8 cellular contexts compared by ENCODE assay signal in the genomic region with DNA sequence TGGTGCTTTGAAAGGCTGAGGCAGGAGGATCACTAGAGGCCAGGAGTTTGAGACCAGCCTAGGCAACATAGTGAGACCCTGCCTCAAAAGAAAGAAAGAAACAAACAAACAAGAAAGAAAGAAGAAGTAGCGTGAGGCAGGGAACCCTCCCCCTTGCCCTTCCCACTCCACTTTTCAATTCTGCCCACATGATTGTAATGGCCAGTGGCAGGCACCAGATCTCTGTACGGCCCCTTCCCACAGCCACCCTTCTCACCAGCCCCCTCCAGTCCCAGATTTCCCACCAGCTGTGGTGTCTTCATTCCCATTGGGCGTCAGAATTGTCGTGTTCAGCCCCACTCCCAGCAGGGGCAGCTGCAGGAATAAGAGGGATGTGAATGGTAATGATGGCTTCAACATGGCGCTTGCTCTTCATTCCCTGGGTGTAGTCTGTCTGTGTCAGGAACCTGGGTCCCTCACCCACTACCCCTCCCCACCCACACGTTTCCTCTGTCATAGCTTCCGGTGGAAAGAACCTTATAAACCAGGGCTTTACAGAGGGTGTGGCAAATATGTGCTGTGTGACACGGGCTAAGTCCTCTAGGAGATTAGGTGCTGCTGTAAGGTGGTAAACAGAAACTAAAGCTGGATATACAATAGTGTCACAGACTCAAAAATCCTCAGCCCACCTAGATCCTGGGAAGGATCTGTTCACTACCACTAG. TPM values are rescaled to one million over a fixed set of nuclear protein-coding genes. Genes with fewer than 3 reads are reported as not detected.
A peak's percentile ranks its signal among the peaks of the same experiment; 100 is the strongest.
DNase-seq lines count a peak whose midpoint lies in the region; ATAC-seq and TF ChIP-seq lines count a peak whose summit lies in the region.

TSS of gene IL2RG (minus strand) at position 437 of the 703 bp plus-strand sequence. CDS start at position 399, 38 bp downstream.

- in situ Hi-C loops in G401 (cut with HindIII; ENCODE audit: low sequenced_read_pairs) = no loop called here

- no peaks in the 10 kb centered on the region for H3K9me3 ChIP-seq in DND-41 (ENCODE audit: insufficient read depth, low read length, severe bottlenecking)
- H3K9me3 ChIP-seq in Loucy (ENCODE audit: insufficient read depth, low read depth, low read length) = no peaks in the 10 kb centered on the region

- H3K27me3 ChIP-seq in DND-41 (ENCODE audit: insufficient read depth, low read length, poor library complexity) = no peaks in the 10 kb centered on the region
- no peaks in the 10 kb centered on the region for H3K27me3 ChIP-seq in Loucy (ENCODE audit: insufficient read depth, low read length, poor library complexity, severe bottlenecking)

- H3K36me3 Mint-ChIP-seq in natural killer cell = no peaks in the 10 kb centered on the region

- peak within 1 kb of the TSS; percentile 84 for H3K4me3 Mint-ChIP-seq in natural killer cell

- H3K4me1 ChIP-seq in DND-41 (ENCODE audit: insufficient read depth, low read length) (peaks cover 65% of the 10 kb centered on the region), Loucy (ENCODE audit: insufficient read depth, low read length, poor library complexity, severe bottlenecking) (peaks cover 36% of the 10 kb centered on the region)

- no peaks in the 10 kb centered on the region for H3K27me3 Mint-ChIP-seq in natural killer cell (ENCODE audit: low read depth in 2 of 2)

- H3K9ac ChIP-seq in DND-41 (ENCODE audit: low read depth, low read length) (peak within 1 kb of the TSS; percentile 91), Loucy (ENCODE audit: low read depth, low read length, poor library complexity, severe bottlenecking) (peak within 1 kb of the TSS; percentile 100)

- H2AFZ ChIP-seq in DND-41 (ENCODE audit: low read depth, low read length) (peak within 1 kb of the TSS; percentile 8), Loucy (ENCODE audit: low read length) (no peak within 1 kb of the TSS)

- intact Hi-C loops in natural killer cell (cut with micrococcal nuclease) = loop anchor here (2.0 to 5.0 kb wide), 3 partner anchors 14 to 256 kb away; partner anchors contain the start of genes SNX12 and TAF1

- H3K4me2 ChIP-seq in DND-41 (ENCODE audit: insufficient read depth, low read length) (peak within 1 kb of the TSS; percentile 83), Loucy (ENCODE audit: low read depth, low read length, poor library complexity, severe bottlenecking) (peak within 1 kb of the TSS; percentile 100)

- H3K27ac Mint-ChIP-seq in natural killer cell = peak within 1 kb of the TSS; percentile 97 to 99

- H3K36me3 ChIP-seq in DND-41 (ENCODE audit: insufficient read depth, low read length) (peaks cover 35% of the 10 kb centered on the region), Loucy (ENCODE audit: insufficient read depth, low read length) (no peaks in the 10 kb centered on the region)

- DNase-seq in DND-41 (peak; percentile 86), activated T-cell treated with anti-CD3 and anti-CD28 coated beads for 24 hours (ENCODE audit: low read depth) (peak; percentile 67), natural killer cell (peak; percentile 60), G401 (ENCODE audit: low spot score) (no peak), mesenteric fat pad (ENCODE audit: low spot score) (no peak), epidermal melanocyte (ENCODE audit: insufficient read length, low spot score) (no peak)

- H3K27ac ChIP-seq in DND-41 (ENCODE audit: low read length) = peak within 1 kb of the TSS; percentile 100

- H3K9me3 Mint-ChIP-seq in natural killer cell = no peaks in the 10 kb centered on the region

- H3F3A ChIP-seq in Loucy (ENCODE audit: low read depth) = peaks cover 8% of the 10 kb centered on the region

- H3K79me2 ChIP-seq in DND-41 (ENCODE audit: insufficient read depth, low read length) = peaks cover 56% of the 10 kb centered on the region
- H3K79me2 ChIP-seq in Loucy (ENCODE audit: insufficient read depth, low read length) = peaks cover 54% of the 10 kb centered on the region

- H3K4me3 ChIP-seq in DND-41 (ENCODE audit: low read depth in 1 of 2, low read length in 2 of 2) (peak within 1 kb of the TSS; percentile 30 to 93), Loucy (ENCODE audit: low read length, poor library complexity, severe bottlenecking) (peak within 1 kb of the TSS; percentile 96)

- no peak for TF ChIP-seq CTCF in DND-41 (IDR thresholded peaks at IDR 0.05; ENCODE audit: borderline replicate concordance, extremely low read depth, low read length, poor library complexity, severe bottlenecking)
- no peak for TF ChIP-seq CTCF in Loucy (conservative IDR thresholded peaks at IDR 0.05; ENCODE audit: low read length)
- TF ChIP-seq CTCF in natural killer cell (IDR thresholded peaks at IDR 0.05) = no peak

- H3K4me1 Mint-ChIP-seq in natural killer cell = peaks cover 57 to 63% of the 10 kb centered on the region in 2 donors

- peak; percentile 71 for ATAC-seq in DND-41 (ENCODE audit: insufficient read depth, low read depth)
- peak; percentile 81 for ATAC-seq in GM21526 (IDR thresholded peaks at IDR 0.05; ENCODE audit: low FRiP score, unreplicated experiment)
- ATAC-seq in natural killer cell = peak; percentile 76 to 95 (median 85)

- H4K20me1 ChIP-seq in DND-41 (ENCODE audit: insufficient read depth, low read length) (no peaks in the 10 kb centered on the region), Loucy (ENCODE audit: insufficient read depth, low read length, poor library complexity, severe bottlenecking) (no peaks in the 10 kb centered on the region)

- H3K9me2 ChIP-seq in Loucy (replicated peaks; ENCODE audit: low read depth, low read length) = no peaks in the 10 kb centered on the region

RNA-seq across cellular contexts. Expression of gene IL2RG, which starts in this region (rescaled TPM):
- 100 to 1,000 TPM; 506 to 577 (median 550) TPM for total RNA-seq in natural killer cell
- total RNA-seq in G401 (2014; rRNA removed; shearing (Covaris generic)) = not detected in 2 replicates
- total RNA-seq in mesenteric fat pad = 5.8 TPM

Comparison
In these comparisons a context has a peak if more than half of its experiments do, and no peak if none do; other contexts are left out.
1. RNA of gene IL2RG (total RNA-seq): 506 to 577 TPM in natural killer cell; 5.8 TPM in mesenteric fat pad (single experiment) and not detected in G401; every median in the first group is over 10 times any median in the second.
2. DNase-seq: peak in DND-41 (single experiment), activated T-cell treated with anti-CD3 and anti-CD28 coated beads for 24 hours (single experiment) and natural killer cell (single experiment); none in G401 (single experiment), mesenteric fat pad (single experiment) and epidermal melanocyte (single experiment).
3. Peak in every context shown above with its lines, with median percentiles within 50 percentile points of each other: ATAC-seq.